In the genomic region with DNA sequence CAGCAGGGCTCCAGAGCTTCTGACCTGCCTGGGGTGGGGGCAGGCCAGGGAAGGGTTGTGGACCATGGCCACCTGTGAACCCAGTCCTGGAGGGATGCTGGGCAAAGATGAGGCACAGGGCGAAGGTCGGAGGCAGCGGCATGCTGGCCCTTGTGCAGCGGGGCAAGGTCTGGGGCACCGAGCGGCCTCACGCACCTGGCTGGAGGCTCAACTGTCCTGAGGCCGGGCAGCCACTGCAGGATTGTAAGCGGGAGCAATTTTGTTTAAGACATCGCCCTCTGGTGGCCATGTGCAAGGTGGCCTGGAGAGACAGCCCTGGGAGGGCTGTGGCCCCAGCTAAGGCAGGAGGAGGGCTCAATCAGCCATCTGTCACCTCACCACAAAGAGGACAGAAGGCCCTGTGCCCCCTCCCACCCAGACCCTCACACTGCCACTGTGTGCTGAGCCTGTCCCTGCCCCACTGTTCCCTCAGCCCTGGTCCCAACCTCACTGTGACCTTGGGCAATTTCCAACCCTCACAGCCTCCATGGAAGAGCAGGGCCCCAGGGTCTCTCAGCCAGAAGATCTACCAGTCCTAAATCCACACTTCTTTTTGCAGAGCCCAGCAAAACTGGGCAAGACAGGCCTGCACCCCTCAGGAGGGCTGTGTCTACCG, we compare ENCODE assay signal across 8 cellular contexts.
DNase-seq lines count a peak whose midpoint lies in the region; ATAC-seq lines count a peak whose summit lies in the region.

No MANE protein-coding gene starts in this region.

- ATAC-seq in HG02885 (IDR thresholded peaks at IDR 0.05; ENCODE audit: poor library complexity, unreplicated experiment): peak; percentile 73
- peak; percentile 53 to 54 for ATAC-seq in activated CD4-positive, CD25-positive, alpha-beta regulatory T cell treated with anti-CD3 and anti-CD28 coated beads, Interleukin-2, amount 50 U/mL, for 24 hours

- DNase-seq in EL (peak; percentile 63), NCI-H345 (lab: John Stamatoyannopoulos, UW) (peak; percentile 58), kidney tubule cell (ENCODE audit: low spot score) (peak; percentile 76), middle frontal gyrus (ENCODE audit: extremely low spot score, low spot score) (no peak)
- DNase-seq in central memory CD4-positive, alpha-beta T cell: peak; percentile 33
- peak; percentile 66 to 68 for DNase-seq in stimulated activated CD4-positive, alpha-beta T cell treated with anti-CD3 and anti-CD28 coated beads, Interleukin-2, amount 100 ng/mL, for 48 hours
